In the genomic region with DNA sequence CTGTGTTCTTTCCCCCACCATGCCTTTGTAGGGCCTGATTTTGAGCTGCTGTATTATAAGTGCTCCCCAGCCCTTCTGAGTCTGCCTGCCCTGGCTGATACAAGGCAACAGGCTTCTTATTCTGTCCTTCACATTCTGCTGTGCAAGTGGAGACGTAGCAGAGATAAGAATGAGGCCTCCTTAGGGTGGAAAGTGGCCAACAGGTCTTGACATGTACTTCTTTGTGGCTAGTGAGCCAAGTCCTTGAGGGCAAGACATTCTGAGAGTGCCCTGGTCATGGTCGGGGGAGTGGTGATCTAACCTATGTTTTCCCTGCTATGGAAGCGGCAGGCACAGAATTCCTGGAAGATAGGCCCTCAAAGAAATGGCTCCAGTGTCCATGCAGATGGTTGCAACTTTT, we compare ENCODE assay signal across 23 cellular contexts.
DNase-seq lines count a peak whose midpoint lies in the region; TF ChIP-seq lines count a peak whose summit lies in the region.
"Had no signal": no experiment of that assay in that cellular context is flagged by ENCODE, and none has a peak within 500 bp of the region (broad histone marks: within the 10 kb centered on the region; RNA-seq: fewer than 3 reads in every experiment).

No MANE protein-coding gene starts in this region.

- no peaks in the 10 kb centered on the region for H3K79me2 ChIP-seq in neural progenitor cell (ENCODE audit: low read depth)

- H2AFZ ChIP-seq in neural progenitor cell (replicated peaks): no peak overlapping the region

- H3K27ac Mint-ChIP-seq in neural progenitor cell: peak overlapping the region; percentile 37
- H3K27ac Mint-ChIP-seq: IgD-negative memory B cell had no signal

- CTCF ChIA-PET in RWPE1 (lab: Yijun Ruan, JAX): no interaction called here

- DNase-seq in DMS79 (lab: John Stamatoyannopoulos, UW) (peak; percentile 10), RWPE1 (ENCODE audit: low spot score) (no peak), epithelial cell of prostate (ENCODE audit: low read depth, low spot score) (no peak), neural progenitor cell (ENCODE audit: low spot score) (no peak), dorsolateral prefrontal cortex (no peak), NCI-H526 (lab: John Stamatoyannopoulos, UW) (no peak), NCI-H1092 (lab: John Stamatoyannopoulos, UW) (no peak)
- DNase-seq: 8988T, ACHN, Calu3, GOT3, HCEC 1CT, NCI-H1105, NCI-H146, NCI-H1930, NCI-H446 treated with DMSO at 0.1 percent for 48 hours, NCI-H526 treated with DMSO at 0.1 percent for 48 hours, OCI-M1, Peyer's patch, SK-N-SH, SW 1271 had no signal

- H3K27ac ChIP-seq in RWPE1 (peak overlapping the region; percentile 24; the same call in 1 of the 2 replicates), epithelial cell of prostate (peak overlapping the region; percentile 52), neural progenitor cell (no peak overlapping the region), dorsolateral prefrontal cortex (no peak overlapping the region)
- H3K27ac ChIP-seq: KMS-11, Peyer's patch had no signal

- H4K20me1 ChIP-seq in neural progenitor cell (ENCODE audit: low read depth): no peaks in the 10 kb centered on the region

- H3K9me3 ChIP-seq in neural progenitor cell (ENCODE audit: low read depth): no peaks in the 10 kb centered on the region
- H3K9me3 ChIP-seq: Peyer's patch, SK-N-SH had no signal

- no peak overlapping the region for H3K9ac ChIP-seq in neural progenitor cell
- H3K9ac ChIP-seq: KMS-11, SK-N-SH had no signal

- POLR2A ChIA-PET in RWPE1 (lab: Yijun Ruan, JAX; ENCODE audit: low non-redundant PET): no interaction called here

- intact Hi-C loops in dorsolateral prefrontal cortex (cut with DNase I): no loop called here

- peak overlapping the region; percentile 18 for H3K4me3 Mint-ChIP-seq in neural progenitor cell
- H3K4me3 Mint-ChIP-seq: IgD-negative memory B cell had no signal

- TF ChIP-seq CTCF in RWPE1 (conservative IDR thresholded peaks at IDR 0.05; ENCODE audit: low read depth) (no peak), neural progenitor cell (IDR thresholded peaks at IDR 0.05) (no peak), dorsolateral prefrontal cortex (IDR thresholded peaks at IDR 0.05 in 54 of 56, conservative IDR thresholded peaks at IDR 0.05 in 2 of 56; ENCODE audit: low read depth in 1 of 56, partially characterized antibody in 56 of 56) (no peak)

- H3K4me2 ChIP-seq in neural progenitor cell: no peak overlapping the region
- H3K4me2 ChIP-seq: KMS-11, SK-N-SH had no signal

- peaks cover 32% of the 10 kb centered on the region for H3K4me1 Mint-ChIP-seq in neural progenitor cell
- H3K4me1 Mint-ChIP-seq: IgD-negative memory B cell had no signal

- peaks cover 29% of the 10 kb centered on the region for H3K27me3 Mint-ChIP-seq in neural progenitor cell (ENCODE audit: insufficient read depth, low read depth)

- H3K36me3 Mint-ChIP-seq in neural progenitor cell: no peaks in the 10 kb centered on the region
- H3K36me3 Mint-ChIP-seq: IgD-negative memory B cell had no signal

- H3K36me3 ChIP-seq in neural progenitor cell: no peaks in the 10 kb centered on the region
- H3K36me3 ChIP-seq: Peyer's patch had no signal

- H3K27me3 ChIP-seq in neural progenitor cell (no peaks in the 10 kb centered on the region), dorsolateral prefrontal cortex (peaks cover 0 to 5% (median 0%) of the 10 kb centered on the region in 45 donors)
- H3K27me3 ChIP-seq: Peyer's patch had no signal

- peaks cover 20% of the 10 kb centered on the region for H3K4me1 ChIP-seq in neural progenitor cell
- H3K4me1 ChIP-seq: Peyer's patch had no signal

- H3K4me3 ChIP-seq in neural progenitor cell: no peak overlapping the region
- H3K4me3 ChIP-seq in dorsolateral prefrontal cortex: no peak overlapping the region
- H3K4me3 ChIP-seq: Peyer's patch had no signal

- H3F3A ChIP-seq in neural progenitor cell (ENCODE audit: low read depth): no peaks in the 10 kb centered on the region

- peaks cover 5% of the 10 kb centered on the region for H3K9me3 Mint-ChIP-seq in neural progenitor cell
- H3K9me3 Mint-ChIP-seq: IgD-negative memory B cell had no signal

Comparison
In these comparisons a context has a peak if more than half of its experiments do, and no peak if none do; other contexts are left out.
1. H3K27ac ChIP-seq: peak in RWPE1 (single experiment) and epithelial cell of prostate (single experiment); none in neural progenitor cell (single experiment) and dorsolateral prefrontal cortex (0 of 59).